Comparison of ENCODE assay signal across 8 cellular contexts in the genomic region with DNA sequence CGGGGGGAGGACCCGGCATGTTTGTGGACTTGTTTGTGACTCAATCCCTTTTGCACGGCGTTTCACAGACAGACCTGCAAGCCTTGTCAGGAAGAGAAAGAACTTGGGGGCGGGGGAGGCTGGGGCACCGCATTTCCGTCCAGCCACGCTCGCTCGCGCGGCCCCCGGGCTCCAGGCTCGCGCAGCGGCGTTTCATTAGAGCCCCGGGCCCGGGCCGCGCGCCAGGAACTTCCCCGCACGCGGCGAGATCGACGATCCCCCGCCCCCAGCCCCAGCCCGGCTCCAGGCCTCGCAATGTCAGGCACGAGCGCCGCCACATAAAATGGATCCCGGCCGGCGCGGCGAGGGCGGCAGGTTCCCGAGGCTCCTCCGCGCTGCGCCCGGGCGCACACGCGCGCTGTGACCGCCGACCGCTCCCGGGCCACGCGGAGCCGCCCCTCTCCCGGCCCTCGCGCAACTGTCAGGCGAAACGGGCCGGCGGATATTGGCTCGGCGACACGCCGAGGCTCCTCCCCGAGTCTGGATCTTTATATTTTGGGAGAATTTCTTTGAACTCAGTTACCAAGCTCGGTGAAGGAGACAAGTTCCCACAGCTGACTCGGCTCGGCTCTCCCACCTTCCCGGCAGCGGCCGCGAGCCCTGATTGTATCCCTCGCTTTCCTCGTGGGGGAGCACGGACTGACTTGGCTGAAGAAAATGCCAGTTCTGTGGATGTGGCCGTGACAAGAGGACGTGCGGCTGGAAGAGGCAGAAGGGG. TPM values are rescaled to one million over a fixed set of nuclear protein-coding genes. Genes with fewer than 3 reads are reported as not detected.
DNase-seq lines count a peak whose midpoint lies in the region; ATAC-seq and TF ChIP-seq lines count a peak whose summit lies in the region.

A gene (plus strand): TSS at position 557 of the 757 bp plus-strand sequence. CDS start 440 bp downstream, outside the sequence.

- no peaks in the 10 kb centered on the region for H3K36me3 Mint-ChIP-seq in activated CD8-positive, alpha-beta memory T cell treated with anti-CD3 and anti-CD28 coated beads, Interleukin-2, amount 10 ng/mL, durations not matched to agents 7 days and 5 days
- H3K36me3 Mint-ChIP-seq in natural killer cell treated with Interleukin-12 subunit alpha and Interleukin-12 subunit beta and Interleukin-15 and Interleukin-18, amount 100 ng/mL, for 72 hours = no peaks in the 10 kb centered on the region

- peaks cover 27% of the 10 kb centered on the region for H3K4me1 Mint-ChIP-seq in activated CD8-positive, alpha-beta memory T cell treated with anti-CD3 and anti-CD28 coated beads, Interleukin-2, amount 10 ng/mL, durations not matched to agents 7 days and 5 days
- peaks cover 7 to 20% of the 10 kb centered on the region in 2 donors for H3K4me1 Mint-ChIP-seq in natural killer cell treated with Interleukin-12 subunit alpha and Interleukin-12 subunit beta and Interleukin-15 and Interleukin-18, amount 100 ng/mL, for 72 hours (ENCODE audit: low read depth in 2 of 2)

- peak within 1 kb of the TSS; percentile 1 for H2AFZ ChIP-seq in fibroblast of lung (ENCODE audit: low read length)

- H3K4me3 Mint-ChIP-seq in activated CD8-positive, alpha-beta memory T cell treated with anti-CD3 and anti-CD28 coated beads, Interleukin-2, amount 10 ng/mL, durations not matched to agents 7 days and 5 days = peak within 1 kb of the TSS; percentile 65
- peak within 1 kb of the TSS; percentile 79 for H3K4me3 Mint-ChIP-seq in natural killer cell treated with Interleukin-12 subunit alpha and Interleukin-12 subunit beta and Interleukin-15 and Interleukin-18, amount 100 ng/mL, for 72 hours

- peak within 1 kb of the TSS; percentile 52 for H3K9ac ChIP-seq in fibroblast of lung (ENCODE audit: insufficient read depth, low read length)

- H4K20me1 ChIP-seq in fibroblast of lung (ENCODE audit: control insufficient read depth, extremely low read depth, insufficient read depth, low read length) = no peaks in the 10 kb centered on the region

- no peak within 1 kb of the TSS for H3K27ac Mint-ChIP-seq in activated CD8-positive, alpha-beta memory T cell treated with anti-CD3 and anti-CD28 coated beads, Interleukin-2, amount 10 ng/mL, durations not matched to agents 7 days and 5 days
- no peak within 1 kb of the TSS for H3K27ac Mint-ChIP-seq in natural killer cell treated with Interleukin-12 subunit alpha and Interleukin-12 subunit beta and Interleukin-15 and Interleukin-18, amount 100 ng/mL, for 72 hours

- H3K27me3 ChIP-seq in fibroblast of lung (ENCODE audit: control insufficient read depth, insufficient read depth, low read length) (peaks cover 3% of the 10 kb centered on the region), uterus (peaks cover 0 to 6% of the 10 kb centered on the region in 2 donors)

- DNase-seq in NCI-H345 (lab: John Stamatoyannopoulos, UW) (peak; percentile 56), NCI-H345 treated with DMSO at 0.1 percent for 48 hours (lab: John Stamatoyannopoulos, UW; ENCODE audit: unreplicated experiment) (no peak), NCI-H146 (lab: John Stamatoyannopoulos, UW) (peak; percentile 80), fibroblast of lung (ENCODE audit: low read depth in 2 of 2) (peak; percentile 48 to 73), uterus (no peak)
- DNase-seq in activated CD8-positive, alpha-beta memory T cell treated with anti-CD3 and anti-CD28 coated beads, Interleukin-2, amount 10 ng/mL, durations not matched to agents 7 days and 5 days = peak; percentile 49
- peak; percentile 65 for DNase-seq in natural killer cell treated with Interleukin-12 subunit alpha and Interleukin-12 subunit beta and Interleukin-15 and Interleukin-18, amount 100 ng/mL, for 72 hours (ENCODE audit: low spot score)

- H3K4me2 ChIP-seq in fibroblast of lung (ENCODE audit: extremely low read depth, insufficient read depth, low read length) = peak within 1 kb of the TSS; percentile 88

- CTCF ChIA-PET in activated CD8-positive, alpha-beta memory T cell treated with anti-CD3 and anti-CD28 coated beads, Interleukin-2, amount 10 ng/mL, durations not matched to agents 7 days and 5 days (lab: Charles Lee) = interaction anchor here (1.7 to 3.7 kb wide), 6 partner anchors 844 to 1339 kb away, joined by 7 to 20 read pairs (median 11); no protein-coding TSS in a partner anchor

- TF ChIP-seq CTCF in fibroblast of lung (conservative IDR thresholded peaks at IDR 0.05 in 1 of 2, IDR thresholded peaks at IDR 0.05 in 1 of 2; ENCODE audit: low read depth in 1 of 2, low read length in 2 of 2) = no peak
- no peak for TF ChIP-seq CTCF in uterus (IDR thresholded peaks at IDR 0.05)

- H3K9me3 ChIP-seq in fibroblast of lung (ENCODE audit: control insufficient read depth, insufficient read depth, low read depth, low read length) = no peaks in the 10 kb centered on the region
- no peaks in the 10 kb centered on the region for H3K9me3 ChIP-seq in uterus

- peaks cover 73% of the 10 kb centered on the region for H3K27me3 Mint-ChIP-seq in activated CD8-positive, alpha-beta memory T cell treated with anti-CD3 and anti-CD28 coated beads, Interleukin-2, amount 10 ng/mL, durations not matched to agents 7 days and 5 days
- peaks cover 44 to 47% of the 10 kb centered on the region in 2 donors for H3K27me3 Mint-ChIP-seq in natural killer cell treated with Interleukin-12 subunit alpha and Interleukin-12 subunit beta and Interleukin-15 and Interleukin-18, amount 100 ng/mL, for 72 hours

- TF ChIP-seq POLR2A in uterus (IDR thresholded peaks at IDR 0.05) = no peak

- no peaks in the 10 kb centered on the region for H3K36me3 ChIP-seq in fibroblast of lung (ENCODE audit: control insufficient read depth, insufficient read depth, low read length)
- H3K36me3 ChIP-seq in uterus = no peaks in the 10 kb centered on the region

- peak within 1 kb of the TSS; percentile 44 to 78 (median 60) for H3K4me3 ChIP-seq in fibroblast of lung (replicated peaks in 1 of 4; ENCODE audit: control extremely low read depth in 1 of 4, insufficient read depth in 1 of 4, low read depth in 3 of 4, low read length in 4 of 4)
- peak within 1 kb of the TSS; percentile 24 to 41 for H3K4me3 ChIP-seq in uterus

- H3K27ac ChIP-seq in fibroblast of lung (ENCODE audit: insufficient read depth, low read length) (no peak within 1 kb of the TSS), uterus (no peak within 1 kb of the TSS)

- no peaks in the 10 kb centered on the region for H3K9me3 Mint-ChIP-seq in activated CD8-positive, alpha-beta memory T cell treated with anti-CD3 and anti-CD28 coated beads, Interleukin-2, amount 10 ng/mL, durations not matched to agents 7 days and 5 days (ENCODE audit: low read depth)
- no peaks in the 10 kb centered on the region for H3K9me3 Mint-ChIP-seq in natural killer cell treated with Interleukin-12 subunit alpha and Interleukin-12 subunit beta and Interleukin-15 and Interleukin-18, amount 100 ng/mL, for 72 hours

- peaks cover 6% of the 10 kb centered on the region for H3K4me1 ChIP-seq in fibroblast of lung (ENCODE audit: control insufficient read depth, extremely low read depth, insufficient read depth, low read length)
- H3K4me1 ChIP-seq in uterus = peaks cover 0 to 32% of the 10 kb centered on the region in 2 donors

- ATAC-seq in activated CD8-positive, alpha-beta memory T cell treated with anti-CD3 and anti-CD28 coated beads, Interleukin-2, amount 10 ng/mL, durations not matched to agents 7 days and 5 days = peak; percentile 8
- no peak for ATAC-seq in natural killer cell treated with Interleukin-12 subunit alpha and Interleukin-12 subunit beta and Interleukin-15 and Interleukin-18, amount 100 ng/mL, for 72 hours
- no peak for ATAC-seq in GM18870 (IDR thresholded peaks at IDR 0.05; ENCODE audit: unreplicated experiment)

- intact Hi-C loops in uterus (cut with DNase I; ENCODE audit: low total_unique reads) = loop anchor here (5.0 kb wide), 1 partner anchor 1338 kb away; no protein-coding TSS in a partner anchor

- no peaks in the 10 kb centered on the region for H3K79me2 ChIP-seq in fibroblast of lung (ENCODE audit: control insufficient read depth, insufficient read depth, low read length)

RNA-seq across cellular contexts. Expression of the gene that starts here (rescaled TPM):
- under 1 TPM in 1 of 2 experiments, not detected in 1; 0.28 TPM for total RNA-seq in activated CD8-positive, alpha-beta memory T cell treated with anti-CD3 and anti-CD28 coated beads, Interleukin-2, amount 10 ng/mL, durations not matched to agents 7 days and 5 days
- total RNA-seq in fibroblast of lung (6.1 and 6.9 TPM in 2 replicates), uterus (10 to 100 TPM in 1 of 4 donors, 1 to 10 TPM in 1, under 1 TPM in 1, not detected in 1; 0.27 to 17.4 (median 1.3) TPM)
- 0.90 and 5.3 TPM in 2 replicates for polyA plus RNA-seq in fibroblast of lung
- polyA plus RNA-seq in fibroblast of lung (2012) = 1.9 and 16.8 TPM in 2 replicates
- 3.9 and 28.5 TPM in 2 replicates for polyA minus RNA-seq in fibroblast of lung (ENCODE audit: low replicate concordance)
- not detected for total RNA-seq in natural killer cell treated with Interleukin-12 subunit alpha and Interleukin-12 subunit beta and Interleukin-15 and Interleukin-18, amount 100 ng/mL, for 72 hours

Comparison
In these comparisons a context has a peak if more than half of its experiments do, and no peak if none do; other contexts are left out.
1. DNase-seq: peak in NCI-H345 (single experiment), NCI-H146 (single experiment) and fibroblast of lung (2 of 2); none in NCI-H345 treated with DMSO at 0.1 percent for 48 hours (single experiment) and uterus (0 of 2).
2. Peak in DNase-seq and ATAC-seq in activated CD8-positive, alpha-beta memory T cell treated with anti-CD3 and anti-CD28 coated beads, Interleukin-2, amount 10 ng/mL, durations not matched to agents 7 days and 5 days; RNA of the gene not detected or under 1 TPM.
3. Peak in DNase-seq in natural killer cell treated with Interleukin-12 subunit alpha and Interleukin-12 subunit beta and Interleukin-15 and Interleukin-18, amount 100 ng/mL, for 72 hours; RNA of the gene not detected or under 1 TPM.